In genomic region chr11:116980136-116980793, GRCh38 we compare ENCODE assay signal across 10 cellular contexts.
DNase-seq lines count a peak whose midpoint lies in the region; ATAC-seq and FAIRE-seq lines count a peak whose summit lies in the region.
"Had no signal": no experiment of that assay in that cellular context is flagged by ENCODE, and none has a peak within 500 bp of the region (broad histone marks: within the 10 kb centered on the region; RNA-seq: fewer than 3 reads in every experiment).

No MANE protein-coding gene starts in this region.

- H3K27ac Mint-ChIP-seq in activated CD4-positive, alpha-beta T cell treated with anti-CD3 and anti-CD28 coated beads, Interleukin-2, amount 10 ng/mL, durations not matched to agents 24 days and 14 days: peak overlapping the region; percentile 76
- H3K27ac Mint-ChIP-seq in stimulated activated naive CD8-positive, alpha-beta T cell treated with anti-CD3 and anti-CD28 coated beads, Interleukin-15, Interleukin-2, amounts not matched to agents 100 ng/mL and 50 ng/mL, for 24 hours: peak overlapping the region; percentile 80

- H3K27me3 Mint-ChIP-seq in activated CD4-positive, alpha-beta T cell treated with anti-CD3 and anti-CD28 coated beads, Interleukin-2, amount 10 ng/mL, durations not matched to agents 24 days and 14 days: no peaks in the 10 kb centered on the region
- no peaks in the 10 kb centered on the region for H3K27me3 Mint-ChIP-seq in stimulated activated naive CD8-positive, alpha-beta T cell treated with anti-CD3 and anti-CD28 coated beads, Interleukin-15, Interleukin-2, amounts not matched to agents 100 ng/mL and 50 ng/mL, for 24 hours

- peaks cover 9% of the 10 kb centered on the region for H3K36me3 Mint-ChIP-seq in activated CD4-positive, alpha-beta T cell treated with anti-CD3 and anti-CD28 coated beads, Interleukin-2, amount 10 ng/mL, durations not matched to agents 24 days and 14 days (ENCODE audit: low read depth)
- H3K36me3 Mint-ChIP-seq in stimulated activated naive CD8-positive, alpha-beta T cell treated with anti-CD3 and anti-CD28 coated beads, Interleukin-15, Interleukin-2, amounts not matched to agents 100 ng/mL and 50 ng/mL, for 24 hours (ENCODE audit: low read depth): peaks cover 13% of the 10 kb centered on the region

- intact Hi-C loops in activated CD4-positive, alpha-beta T cell treated with anti-CD3 and anti-CD28 coated beads, Interleukin-2, amount 10 ng/mL, durations not matched to agents 24 days and 14 days (cut with micrococcal nuclease): no loop called here

- H3K4me3 Mint-ChIP-seq in activated CD4-positive, alpha-beta T cell treated with anti-CD3 and anti-CD28 coated beads, Interleukin-2, amount 10 ng/mL, durations not matched to agents 24 days and 14 days: peak overlapping the region; percentile 38
- peak overlapping the region; percentile 72 for H3K4me3 Mint-ChIP-seq in stimulated activated naive CD8-positive, alpha-beta T cell treated with anti-CD3 and anti-CD28 coated beads, Interleukin-15, Interleukin-2, amounts not matched to agents 100 ng/mL and 50 ng/mL, for 24 hours

- ATAC-seq in HG02798 (IDR thresholded peaks at IDR 0.05; ENCODE audit: poor library complexity, unreplicated experiment): peak; percentile 93

- peaks cover 34% of the 10 kb centered on the region for H3K4me1 Mint-ChIP-seq in activated CD4-positive, alpha-beta T cell treated with anti-CD3 and anti-CD28 coated beads, Interleukin-2, amount 10 ng/mL, durations not matched to agents 24 days and 14 days
- peaks cover 74% of the 10 kb centered on the region for H3K4me1 Mint-ChIP-seq in stimulated activated naive CD8-positive, alpha-beta T cell treated with anti-CD3 and anti-CD28 coated beads, Interleukin-15, Interleukin-2, amounts not matched to agents 100 ng/mL and 50 ng/mL, for 24 hours (ENCODE audit: low read depth)

- FAIRE-seq in RCC 7860 (lab: Jason Lieb, UNC): no peak
- FAIRE-seq: pancreas had no signal

- no peak for DNase-seq in activated CD4-positive, alpha-beta T cell treated with anti-CD3 and anti-CD28 coated beads, Interleukin-2, amount 10 ng/mL, durations not matched to agents 24 days and 14 days
- no peak for DNase-seq in activated CD4-positive, alpha-beta T cell treated with anti-CD3 and anti-CD28 coated beads for 4 hours
- peak; percentile 20 for DNase-seq in RCC 7860 (ENCODE audit: low spot score)
- no peak for DNase-seq in cerebellum (ENCODE audit: low spot score)
- no peak for DNase-seq in superior temporal gyrus (ENCODE audit: extremely low spot score)
- DNase-seq in NCI-H2171 (lab: John Stamatoyannopoulos, UW): no peak
- DNase-seq: erythroblast, pancreas had no signal

- no peaks in the 10 kb centered on the region for H3K9me3 Mint-ChIP-seq in activated CD4-positive, alpha-beta T cell treated with anti-CD3 and anti-CD28 coated beads, Interleukin-2, amount 10 ng/mL, durations not matched to agents 24 days and 14 days
- H3K9me3 Mint-ChIP-seq in stimulated activated naive CD8-positive, alpha-beta T cell treated with anti-CD3 and anti-CD28 coated beads, Interleukin-15, Interleukin-2, amounts not matched to agents 100 ng/mL and 50 ng/mL, for 24 hours: no peaks in the 10 kb centered on the region
